Comparison of ENCODE assay signal across 7 cellular contexts in the genomic region with DNA sequence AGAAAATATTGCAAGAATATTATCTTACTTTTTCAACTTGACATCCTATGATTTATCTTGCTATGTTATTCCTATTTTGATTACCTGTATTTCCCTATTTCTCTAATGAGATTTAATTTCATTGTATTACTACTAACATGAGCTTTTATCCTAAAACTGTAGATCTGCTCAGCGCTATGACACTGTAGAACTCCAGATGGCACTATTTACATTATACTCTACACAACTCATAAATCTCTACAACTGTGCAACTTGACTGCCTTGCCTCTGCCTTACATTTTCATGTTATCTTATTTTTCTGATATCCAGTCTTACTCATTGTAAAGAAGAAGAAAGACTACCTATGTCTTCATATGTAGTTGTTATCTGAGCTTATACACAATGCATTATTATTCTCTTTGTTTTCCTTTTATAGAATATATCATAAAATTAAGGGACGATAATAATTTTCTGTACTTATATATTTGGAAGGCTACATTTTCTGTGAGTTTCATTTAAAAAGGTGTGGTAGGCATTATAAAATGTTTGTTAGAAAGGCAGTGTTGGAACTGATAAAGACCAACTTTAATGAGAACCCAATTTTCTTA. TPM values are rescaled to one million over a fixed set of nuclear protein-coding genes. Genes with fewer than 3 reads are reported as not detected.
A peak's percentile ranks its signal among the peaks of the same experiment; 100 is the strongest.
DNase-seq lines count a peak whose midpoint lies in the region; ATAC-seq, FAIRE-seq and TF ChIP-seq lines count a peak whose summit lies in the region.

No MANE protein-coding gene starts in this region.

- H2BK5ac ChIP-seq in H1 (ENCODE audit: low read depth, low read length) = no peak overlapping the region

- H2AK5ac ChIP-seq in H1 (ENCODE audit: low read depth, low read length) = no peak overlapping the region

- WGBS in H1 (ENCODE audit: extremely low coverage in 1 of 2, insufficient coverage in 1 of 2, insufficient read length in 1 of 2, insufficient replicate concordance in 2 of 2, low coverage in 1 of 2, low lambda C conversion rate in 2 of 2, missing lambda C conversion rate in 1 of 2), 2 experiments = 94% methylated on average over 2 of the region's 2 CpGs; no CpG with 5 or more reads in 1 of the 2 experiments

- FAIRE-seq in H1 (lab: Jason Lieb, UNC) = no peak

- ATAC-seq in HCT116 = peak; percentile 79
- ATAC-seq in HG02642 (IDR thresholded peaks at IDR 0.05; ENCODE audit: poor library complexity, unreplicated experiment) = no peak

- H2BK120ac ChIP-seq in H1 (replicated peaks; ENCODE audit: low read depth, low read length) = no peak overlapping the region

- no peak overlapping the region for H3K4me2 ChIP-seq in HCT116 (ENCODE audit: low read length)
- H3K4me2 ChIP-seq in H1 (ENCODE audit: insufficient read depth in 1 of 2, low read depth in 2 of 2, low read length in 2 of 2) = no peak overlapping the region

- no peak overlapping the region for H4K91ac ChIP-seq in H1 (replicated peaks; ENCODE audit: insufficient read length, low read length)

- no peaks in the 10 kb centered on the region for H3K9me2 ChIP-seq in HCT116 (ENCODE audit: insufficient read depth)

- H4K20me1 ChIP-seq in HCT116 (ENCODE audit: insufficient read depth) = peaks cover 7% of the 10 kb centered on the region; the same call in 1 of the 2 replicates
- no peaks in the 10 kb centered on the region for H4K20me1 ChIP-seq in H1 (replicated peaks in 1 of 2; ENCODE audit: control insufficient read depth in 1 of 2, insufficient read depth in 2 of 2, low read length in 2 of 2)

- H3K56ac ChIP-seq in H1 (replicated peaks; ENCODE audit: insufficient read length, low read depth, low read length) = no peak overlapping the region

- no peaks in the 10 kb centered on the region for H3K27me3 ChIP-seq in HCT116 (ENCODE audit: insufficient read depth, low read length)
- no peaks in the 10 kb centered on the region for H3K27me3 ChIP-seq in H1 (replicated peaks in 1 of 4; ENCODE audit: control insufficient read depth in 3 of 4, extremely low read depth in 1 of 4, insufficient read depth in 3 of 4, low read length in 3 of 4)

- H3K23me2 ChIP-seq in H1 (ENCODE audit: low read depth, low read length) = no peaks in the 10 kb centered on the region

- no peaks in the 10 kb centered on the region for H3K9me3 ChIP-seq in HCT116 (ENCODE audit: control insufficient read depth in 1 of 2, insufficient read depth in 1 of 2, low read depth in 1 of 2, low read length in 2 of 2)
- peaks cover 0 to 2% of the 10 kb centered on the region in 2 experiments; a peak in 1 of 4 replicates for H3K9me3 ChIP-seq in H1 (ENCODE audit: insufficient read depth in 2 of 2, low read depth in 1 of 2, low read length in 1 of 2)

- no peak overlapping the region for H3K4ac ChIP-seq in H1 (replicated peaks; ENCODE audit: insufficient read length, low read depth, low read length)

- no peak overlapping the region for H3K9ac ChIP-seq in HCT116 (ENCODE audit: low read length)
- H3K9ac ChIP-seq in H1 (replicated peaks in 1 of 4; ENCODE audit: extremely low read depth in 1 of 4, low read depth in 3 of 4, low read length in 3 of 4) = no peak overlapping the region

- no peak overlapping the region for H2BK20ac ChIP-seq in H1 (ENCODE audit: low read length)

- H3K79me2 ChIP-seq in HCT116 (ENCODE audit: insufficient read depth, low read length) = no peaks in the 10 kb centered on the region; the same call in 1 of the 2 replicates
- no peaks in the 10 kb centered on the region for H3K79me2 ChIP-seq in H1 (ENCODE audit: control insufficient read depth in 1 of 2, insufficient read depth in 2 of 2, low read length in 2 of 2)

- peak; percentile 51 for DNase-seq in ELR (ENCODE audit: low read depth)
- no peak for DNase-seq in HCT116 (ENCODE audit: low read depth, low spot score)
- DNase-seq in NCI-H82 treated with DMSO at 0.1 percent for 48 hours (lab: John Stamatoyannopoulos, UW; ENCODE audit: unreplicated experiment) = peak; percentile 70
- no peak for DNase-seq in H1 (ENCODE audit: low read depth in 1 of 2, low spot score in 2 of 2)
- no peak for DNase-seq in retinal pigment epithelial cell (ENCODE audit: low read depth)
- no peak for DNase-seq in T-helper 9 cell

- RAD21 ChIA-PET in HCT116 (lab: Charles Lee; ENCODE audit: low non-redundant PET in 1 of 2, low total read pairs in 2 of 2, uncharacterized antibody in 2 of 2, unreplicated experiment in 2 of 2) = interaction anchor here in 1 of 2 experiments (0.8 kb wide), 1 partner anchor 389 kb away, joined by 3 read pairs; no protein-coding TSS in a partner anchor

- H4K8ac ChIP-seq in H1 (ENCODE audit: extremely low read depth, insufficient read depth, low read length) = no peak overlapping the region

- peak; percentile 31 to 65 (median 44); a peak in 5 of 6 replicates for TF ChIP-seq CTCF in HCT116 (IDR thresholded peaks at IDR 0.05 in 2 of 3, conservative IDR thresholded peaks at IDR 0.05 in 1 of 3; ENCODE audit: borderline replicate concordance in 1 of 3, insufficient read depth in 1 of 3, low read depth in 2 of 3, low read length in 2 of 3)
- TF ChIP-seq CTCF in H1 (IDR thresholded peaks at IDR 0.05; ENCODE audit: control extremely low read depth in 1 of 3, insufficient read depth in 1 of 3, low read depth in 1 of 3, low read length in 3 of 3) = no peak
- TF ChIP-seq CTCF in retinal pigment epithelial cell (conservative IDR thresholded peaks at IDR 0.05; ENCODE audit: low read depth, low read length) = peak; percentile 64

- H3K4me1 ChIP-seq in HCT116 (ENCODE audit: control insufficient read depth in 1 of 2, insufficient read depth in 2 of 2, low read length in 2 of 2) (no peaks in the 10 kb centered on the region), H1 (replicated peaks in 1 of 4; ENCODE audit: control insufficient read depth in 3 of 4, insufficient read depth in 4 of 4, low read length in 3 of 4) (no peaks in the 10 kb centered on the region)

- no peak overlapping the region for H3K14ac ChIP-seq in H1 (ENCODE audit: insufficient read length)

- H3K4me3 ChIP-seq in HCT116 (replicated peaks in 1 of 2; ENCODE audit: low read depth in 1 of 2, low read length in 2 of 2) (no peak overlapping the region), H1 (ENCODE audit: extremely low read depth in 1 of 4, insufficient read depth in 2 of 4, low read depth in 3 of 4, low read length in 4 of 4) (no peak overlapping the region), retinal pigment epithelial cell (ENCODE audit: low read length) (no peak overlapping the region)

- TF ChIP-seq POLR2A in HCT116 (IDR thresholded peaks at IDR 0.05; ENCODE audit: borderline replicate concordance, extremely low read depth, insufficient read depth, insufficient read length) = no peak
- TF ChIP-seq POLR2A in H1 (IDR thresholded peaks at IDR 0.05; ENCODE audit: control extremely low read depth in 1 of 2, low read depth in 2 of 2, low read length in 2 of 2) = no peak

- H3K36me3 ChIP-seq in HCT116 (ENCODE audit: control insufficient read depth in 1 of 2, insufficient read depth in 2 of 2, low read length in 2 of 2) (peaks cover 7 to 13% of the 10 kb centered on the region in 2 experiments; a peak in 3 of 4 replicates), H1 (ENCODE audit: control insufficient read depth in 2 of 4, insufficient read depth in 4 of 4, low read length in 3 of 4) (peaks cover 0 to 19% (median 10%) of the 10 kb centered on the region in 4 experiments; a peak in 4 of 8 replicates)

- H2BK15ac ChIP-seq in H1 (ENCODE audit: low read length) = no peak overlapping the region

- intact Hi-C loops in HCT116 (cut with micrococcal nuclease) = loop anchor here (2.0 to 10.0 kb wide), 3 partner anchors 389 to 782 kb away; no protein-coding TSS in a partner anchor

- H2AFZ ChIP-seq in HCT116 (ENCODE audit: low read depth, low read length, poor library complexity, severe bottlenecking) (no peak overlapping the region), H1 (ENCODE audit: low read length) (no peak overlapping the region)

- BruUV-seq in HCT116 (replicated peaks; lab: Mats Ljungman, UMichigan) = no TSS peak

- POLR2A ChIA-PET in HCT116 (lab: Charles Lee) (no interaction called here), H1 (lab: Charles Lee; ENCODE audit: partially characterized antibody) (no interaction called here)

- H3K18ac ChIP-seq in H1 (ENCODE audit: extremely low read depth, low read length) = no peak overlapping the region

- H2BK12ac ChIP-seq in H1 (ENCODE audit: low read depth, low read length) = no peak overlapping the region

- CTCF ChIA-PET in HCT116 (lab: Charles Lee) (interaction anchor here (0.6 to 1.4 kb wide), 6 partner anchors 16 to 715 kb away, joined by 3 to 12 read pairs (median 4); no protein-coding TSS in a partner anchor), H1 (lab: Charles Lee; ENCODE audit: partially characterized antibody) (interaction anchor here (0.6 to 2.6 kb wide), 11 partner anchors 11 to 156 kb away, joined by 3 to 10 read pairs (median 4); no protein-coding TSS in a partner anchor)

- H3K27ac ChIP-seq in HCT116 (ENCODE audit: low read depth, low read length) = no peak overlapping the region
- no peak overlapping the region for H3K27ac ChIP-seq in H1 (ENCODE audit: low read depth, low read length)

- no peak overlapping the region for H3K23ac ChIP-seq in H1 (ENCODE audit: insufficient read length)

- TF ChIP-seq EP300 in H1 (IDR thresholded peaks at IDR 0.05; ENCODE audit: borderline replicate concordance in 1 of 2, low read depth in 2 of 2, low read length in 2 of 2) = no peak

- H3K79me1 ChIP-seq in H1 (ENCODE audit: low read depth, low read length) = no peaks in the 10 kb centered on the region

- TF ChIP-seq RAD21 in HCT116 (IDR thresholded peaks at IDR 0.05; ENCODE audit: low read depth) (peak; percentile 52), H1 (IDR thresholded peaks at IDR 0.05 in 1 of 2, conservative IDR thresholded peaks at IDR 0.05 in 1 of 2; ENCODE audit: low read depth in 2 of 2, low read length in 2 of 2) (peak; percentile 27 to 30; a peak in 2 of 4 replicates)

- no peak overlapping the region for H4K5ac ChIP-seq in H1 (ENCODE audit: insufficient read length, low read depth, low read length)

RNA-seq across cellular contexts. Expression of a gene that starts 24.1 kb away (rescaled TPM):
- 77.5 TPM for total RNA-seq in HCT116 (2021; ENCODE audit: unreplicated experiment)
- 47.8 and 65.7 TPM in 2 replicates for polyA plus RNA-seq in HCT116 (2012)
- 68.7 and 71.0 TPM in 2 replicates for total RNA-seq in H1 (2021; fragmentation: NEBNext Ultra II Directional; extraction: Animal tissue kit (Norgen Biotek cat#: 25700))
- polyA plus RNA-seq in H1 (2011; rRNA removed) = 24.1 and 53.5 TPM in 2 replicates
- polyA plus RNA-seq in H1 (2011; cell fraction: cytosol; rRNA removed) = 49.5 TPM
- 7.2 TPM for polyA plus RNA-seq in H1 (2011; cell fraction: nucleus; rRNA removed)
- 55.4 to 89.6 TPM (median 73.6 TPM) in 4 replicates for polyA plus RNA-seq in H1 (2012, experiment 1 of 2)
- polyA plus RNA-seq in H1 (2012, experiment 2 of 2) = 24.1 TPM
- 53.4 TPM for polyA plus RNA-seq in H1 (2013, experiment 1 of 2)
- polyA plus RNA-seq in H1 (2013, experiment 2 of 2) = 53.6 TPM
- polyA minus RNA-seq in H1 (2011; rRNA and poly(A)+ RNA removed) = 36.5 and 45.4 TPM in 2 replicates
- polyA minus RNA-seq in H1 (2011; cell fraction: cytosol; rRNA and poly(A)+ RNA removed) = 19.3 TPM
- polyA minus RNA-seq in H1 (2011; cell fraction: nucleus; rRNA and poly(A)+ RNA removed) = 22.0 TPM

RNA-seq across cellular contexts. Expression of a gene that starts 24.2 kb away (rescaled TPM):
- total RNA-seq in HCT116 (2021; ENCODE audit: unreplicated experiment) = 23.5 TPM
- 4.8 and 8.9 TPM in 2 replicates for polyA plus RNA-seq in HCT116 (2012)
- 33.2 and 38.1 TPM in 2 replicates for total RNA-seq in H1 (2021; fragmentation: NEBNext Ultra II Directional; extraction: Animal tissue kit (Norgen Biotek cat#: 25700))
- 5.3 and 10.9 TPM in 2 replicates for polyA plus RNA-seq in H1 (2011; rRNA removed)
- 16.8 TPM for polyA plus RNA-seq in H1 (2011; cell fraction: cytosol; rRNA removed)
- polyA plus RNA-seq in H1 (2011; cell fraction: nucleus; rRNA removed) = 5.2 TPM
- polyA plus RNA-seq in H1 (2012, experiment 1 of 2) = 14.8 to 22.9 TPM (median 15.8 TPM) in 4 replicates
- polyA plus RNA-seq in H1 (2012, experiment 2 of 2) = 3.8 TPM
- polyA plus RNA-seq in H1 (2013, experiment 1 of 2) = 19.9 TPM
- polyA plus RNA-seq in H1 (2013, experiment 2 of 2) = 20.2 TPM
- 18.7 and 22.7 TPM in 2 replicates for polyA minus RNA-seq in H1 (2011; rRNA and poly(A)+ RNA removed)
- polyA minus RNA-seq in H1 (2011; cell fraction: cytosol; rRNA and poly(A)+ RNA removed) = 8.0 TPM
- 40.6 TPM for polyA minus RNA-seq in H1 (2011; cell fraction: nucleus; rRNA and poly(A)+ RNA removed)

RNA-seq across cellular contexts. Expression of a gene that starts 34.0 kb away (rescaled TPM):
- 15.6 TPM for total RNA-seq in HCT116 (2021; ENCODE audit: unreplicated experiment)
- polyA plus RNA-seq in HCT116 (2012) = 8.6 and 16.5 TPM in 2 replicates
- 5.4 and 7.4 TPM in 2 replicates for total RNA-seq in H1 (2021; fragmentation: NEBNext Ultra II Directional; extraction: Animal tissue kit (Norgen Biotek cat#: 25700))
- 4.6 and 8.3 TPM in 2 replicates for polyA plus RNA-seq in H1 (2011; rRNA removed)
- polyA plus RNA-seq in H1 (2011; cell fraction: cytosol; rRNA removed) = 9.2 TPM
- 5.0 TPM for polyA plus RNA-seq in H1 (2011; cell fraction: nucleus; rRNA removed)
- polyA plus RNA-seq in H1 (2012, experiment 1 of 2) = 6.5 to 9.1 TPM (median 7.9 TPM) in 4 replicates
- 1.9 TPM for polyA plus RNA-seq in H1 (2012, experiment 2 of 2)
- polyA plus RNA-seq in H1 (2013, experiment 1 of 2) = 12.2 TPM
- polyA plus RNA-seq in H1 (2013, experiment 2 of 2) = 12.5 TPM
- polyA minus RNA-seq in H1 (2011; rRNA and poly(A)+ RNA removed) = 4.7 and 10.9 TPM in 2 replicates
- polyA minus RNA-seq in H1 (2011; cell fraction: cytosol; rRNA and poly(A)+ RNA removed) = 5.7 TPM
- polyA minus RNA-seq in H1 (2011; cell fraction: nucleus; rRNA and poly(A)+ RNA removed) = 6.5 TPM

Comparison
In these comparisons a context has a peak if more than half of its experiments do, and no peak if none do; other contexts are left out.
1. DNase-seq: peak in ELR (single experiment) and NCI-H82 treated with DMSO at 0.1 percent for 48 hours (single experiment); none in HCT116 (single experiment), H1 (0 of 2), retinal pigment epithelial cell (single experiment) and T-helper 9 cell (single experiment).
2. CTCF ChIP-seq: peak in HCT116 (3 of 3) and retinal pigment epithelial cell (single experiment); none in H1 (0 of 3).